Comparison of ENCODE assay signal across 1 cellular context in genomic region chr17:63843387-63844292, GRCh38.
TF ChIP-seq lines count a peak whose summit lies in the region.

No MANE protein-coding gene starts in this region.

TF ChIP-seq in HEK293, 187 proteins besides CTCF, POLR2A, EP300 and RAD21 (continued from another document and continues in another):
- no peak for TF ChIP-seq ZNF366 (tag by site-specific recombination; conservative IDR thresholded peaks at IDR 0.05)
- TF ChIP-seq ZNF600 (tag by site-specific recombination; IDR thresholded peaks at IDR 0.05) = no peak; the same call in 1 of the 2 replicates
- no peak for TF ChIP-seq ZFP3 (tag by site-specific recombination; IDR thresholded peaks at IDR 0.05; ENCODE audit: low read depth)
- TF ChIP-seq ZSCAN4 (tag by site-specific recombination; IDR thresholded peaks at IDR 0.05) = no peak
- no peak for TF ChIP-seq ZNF561 (tag by site-specific recombination; IDR thresholded peaks at IDR 0.05; ENCODE audit: borderline replicate concordance)
- no peak for TF ChIP-seq ZNF132 (tag by site-specific recombination; IDR thresholded peaks at IDR 0.05; ENCODE audit: borderline replicate concordance)
- 0 out of 2 replicates have a peak, but pooled peaks have one; percentile 22 for TF ChIP-seq ZBTB48 (tag by site-specific recombination; IDR thresholded peaks at IDR 0.05)
- TF ChIP-seq REST (tag by site-specific recombination; IDR thresholded peaks at IDR 0.05) = no peak
- TF ChIP-seq GFI1B (tag by site-specific recombination; IDR thresholded peaks at IDR 0.05) = no peak
- no peak for TF ChIP-seq ZNF571 (tag by site-specific recombination; IDR thresholded peaks at IDR 0.05)
- TF ChIP-seq ZNF645 (tag by site-specific recombination; IDR thresholded peaks at IDR 0.05) = no peak
- TF ChIP-seq ZNF596 (tag by site-specific recombination; IDR thresholded peaks at IDR 0.05) = no peak
- TF ChIP-seq IKZF3 (tag by site-specific recombination; IDR thresholded peaks at IDR 0.05) = no peak
- TF ChIP-seq YY1 (tag by site-specific recombination; IDR thresholded peaks at IDR 0.05) = no peak
- no peak for TF ChIP-seq ZNF513 (tag by site-specific recombination; IDR thresholded peaks at IDR 0.05)
- TF ChIP-seq ZBTB21 (tag by site-specific recombination; IDR thresholded peaks at IDR 0.05) = no peak
- no peak for TF ChIP-seq SCRT1 (tag by site-specific recombination; IDR thresholded peaks at IDR 0.05; ENCODE audit: borderline replicate concordance)
- no peak for TF ChIP-seq ZNF555 (tag by site-specific recombination; conservative IDR thresholded peaks at IDR 0.05)
- no peak for TF ChIP-seq ZNF280D (tag by site-specific recombination; IDR thresholded peaks at IDR 0.05)
- no peak for TF ChIP-seq ZNF175 (tag by site-specific recombination; IDR thresholded peaks at IDR 0.05)
- TF ChIP-seq ZNF623 (tag by site-specific recombination; IDR thresholded peaks at IDR 0.05) = no peak
- TF ChIP-seq ZFP41 (tag by site-specific recombination; IDR thresholded peaks at IDR 0.05; ENCODE audit: borderline replicate concordance) = no peak
- no peak for TF ChIP-seq ZNF76 (tag by site-specific recombination; IDR thresholded peaks at IDR 0.05; ENCODE audit: borderline replicate concordance, low read depth)
- TF ChIP-seq OVOL3 (tag by site-specific recombination; IDR thresholded peaks at IDR 0.05) = peak; percentile 49; the same call in 1 of the 2 replicates
- peak; percentile 62; the same call in 1 of the 2 replicates for TF ChIP-seq ZBTB10 (tag by site-specific recombination; IDR thresholded peaks at IDR 0.05)
- TF ChIP-seq ATF2 (tag by site-specific recombination; IDR thresholded peaks at IDR 0.05; ENCODE audit: low read depth) = no peak
- no peak for TF ChIP-seq TRIM28 (IDR thresholded peaks at IDR 0.05; ENCODE audit: borderline replicate concordance, low read length)
- no peak for TF ChIP-seq ZNF473 (tag by site-specific recombination; IDR thresholded peaks at IDR 0.05)
- peak; percentile 95 for TF ChIP-seq ZBTB20 (tag by site-specific recombination; IDR thresholded peaks at IDR 0.05)
- no peak for TF ChIP-seq HIC1 (tag by site-specific recombination; IDR thresholded peaks at IDR 0.05)
- no peak for TF ChIP-seq ZNF548 (tag by site-specific recombination; IDR thresholded peaks at IDR 0.05)
- TF ChIP-seq ZNF585B (tag by site-specific recombination; IDR thresholded peaks at IDR 0.05) = no peak
- TF ChIP-seq SALL2 (tag by site-specific recombination; IDR thresholded peaks at IDR 0.05; ENCODE audit: borderline replicate concordance) = no peak
- TF ChIP-seq ZBTB17 (tag by site-specific recombination; IDR thresholded peaks at IDR 0.05) = peak; percentile 47
- TF ChIP-seq MEIS1 (CRISPR knock-in tag; IDR thresholded peaks at IDR 0.05; ENCODE audit: borderline replicate concordance) = no peak
- no peak for TF ChIP-seq ZNF223 (tag by site-specific recombination; IDR thresholded peaks at IDR 0.05)
